ENCODE assay signal across 21 cellular contexts in the genomic region with DNA sequence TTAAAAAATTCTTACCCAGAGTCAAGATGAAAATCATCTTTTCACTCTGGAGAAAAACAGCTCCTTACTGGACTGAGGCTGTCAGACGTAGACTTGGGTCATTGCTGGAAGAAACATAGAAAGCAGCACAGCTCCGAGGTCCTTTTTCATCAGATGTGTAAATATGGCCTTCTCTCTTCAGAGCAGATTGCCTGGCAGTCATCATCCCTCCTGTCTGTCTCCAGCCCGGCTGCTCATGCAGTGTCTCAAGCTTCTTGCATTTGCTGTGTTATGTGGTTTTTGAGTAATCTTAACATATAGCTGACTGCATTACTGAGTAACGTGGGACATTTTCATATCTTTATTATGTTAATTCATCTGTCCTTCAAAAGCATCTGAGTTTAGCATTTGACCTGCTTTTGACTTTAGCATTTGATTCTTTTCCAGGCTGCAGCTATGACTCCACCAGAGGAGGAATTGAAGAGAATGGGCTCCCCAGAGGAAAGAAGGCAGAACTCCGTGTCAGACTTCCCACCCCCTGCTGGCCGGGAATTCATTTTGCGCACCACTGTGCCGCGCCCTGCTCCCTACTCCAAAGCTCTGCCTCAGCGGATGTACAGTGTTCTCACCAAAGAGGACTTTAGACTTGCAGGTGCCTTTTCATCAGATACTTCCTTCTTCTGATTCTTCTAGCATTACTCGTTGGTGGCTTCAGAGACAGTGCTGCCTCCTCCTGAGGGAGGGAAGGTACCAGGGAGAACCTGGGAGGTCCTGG.
A peak's percentile ranks its signal among the peaks of the same experiment; 100 is the strongest.
DNase-seq lines count a peak whose midpoint lies in the region; ATAC-seq, FAIRE-seq and TF ChIP-seq lines count a peak whose summit lies in the region.
"Had no signal": no experiment of that assay in that cellular context is flagged by ENCODE, and none has a peak within 500 bp of the region (broad histone marks: within the 10 kb centered on the region; RNA-seq: fewer than 3 reads in every experiment).

No MANE protein-coding gene starts in this region.

- no peak overlapping the region for H3K4me2 ChIP-seq in A549

- no peak for TF ChIP-seq RAD21 in A549 (conservative IDR thresholded peaks at IDR 0.05 in 1 of 2, IDR thresholded peaks at IDR 0.05 in 1 of 2)

- H3K4me3 ChIP-seq in A549, result no peak overlapping the region
- H3K4me3 ChIP-seq in fibroblast of mammary gland (ENCODE audit: control insufficient read depth, low read depth, low read length), result no peak overlapping the region
- H3K4me3 ChIP-seq: skin epidermis, thyroid gland had no signal

- no peak for TF ChIP-seq POLR2A in A549 (IDR thresholded peaks at IDR 0.05; ENCODE audit: low read length)

- in situ Hi-C loops in G401 (cut with HindIII; ENCODE audit: low sequenced_read_pairs), result no loop called here

- no peak for FAIRE-seq in A549 (lab: Jason Lieb, UNC)
- FAIRE-seq: frontal cortex, GM18507, islet of Langerhans, TTC549 had no signal

- no peaks in the 10 kb centered on the region for H3K4me1 ChIP-seq in A549
- H3K4me1 ChIP-seq: thyroid gland had no signal

- WGBS in A549 (ENCODE audit: missing lambda C conversion rate), result 86% methylated on average over 11 of the region's 11 CpGs

- DNase-seq in A549 (ENCODE audit: low read depth in 1 of 2, low spot score in 1 of 2) (peak in 1 of 2 experiments; percentile 35), G401 (ENCODE audit: low spot score) (peak; percentile 64), amniotic epithelial cell (ENCODE audit: low read depth) (peak; percentile 8), fibroblast of mammary gland (ENCODE audit: low read depth) (peak; percentile 9), NCI-H526 treated with DMSO at 0.1 percent for 48 hours (lab: John Stamatoyannopoulos, UW) (no peak), GM19238 (ENCODE audit: insufficient read length, low spot score) (no peak), NCI-H1105 (lab: John Stamatoyannopoulos, UW) (no peak)
- DNase-seq: amniotic stem cell; CD4-positive, alpha-beta T cell; MV-4-11; NCI-H1694 treated with DMSO at 0.1 percent for 48 hours; stimulated activated CD4-positive, alpha-beta T cell treated with anti-CD3 and anti-CD28 coated beads, Interleukin-2, amount 100 ng/mL, for 24 hours; stimulated activated naive B cell treated with anti-CD40 and anti-IgM and Interleukin-4, amounts not matched to agents 10 μg/mL and 1 μg/mL and 100 μg/mL, for 72 hours; thyroid gland had no signal

- no peak overlapping the region for H3K27ac ChIP-seq in A549
- H3K27ac ChIP-seq: skin epidermis, thyroid gland had no signal

- no peak for TF ChIP-seq EP300 in A549 (IDR thresholded peaks at IDR 0.05)

- POLR2A ChIA-PET in A549 (lab: Yijun Ruan, JAX), result no interaction called here

- TF ChIP-seq CTCF in A549 (IDR thresholded peaks at IDR 0.05) (no peak), fibroblast of mammary gland (conservative IDR thresholded peaks at IDR 0.05; ENCODE audit: control insufficient read depth, insufficient read depth, low read depth, low read length) (no peak)

- no peaks in the 10 kb centered on the region for H3K9me3 ChIP-seq in A549
- H3K9me3 ChIP-seq: thyroid gland had no signal

- peak; percentile 60 to 86; a peak in 5 of 6 replicates for ATAC-seq in A549
- no peak for ATAC-seq in HG03442 (IDR thresholded peaks at IDR 0.05; ENCODE audit: unreplicated experiment)
- ATAC-seq: Right ventricle myocardium inferior; stimulated activated naive B cell treated with anti-CD40 and anti-IgM and Interleukin-4, amounts not matched to agents 10 μg/mL and 1 μg/mL and 100 μg/mL, for 72 hours had no signal

- CTCF ChIA-PET in A549 (lab: Yijun Ruan, JAX), result interaction anchor here (1.9 kb wide), 1 partner anchor 164 kb away, joined by 5 read pairs; no protein-coding TSS in a partner anchor

TF ChIP-seq in A549, 52 proteins besides CTCF, POLR2A, EP300 and RAD21:
- no peak for TF ChIP-seq CBX8 (IDR thresholded peaks at IDR 0.05)
- TF ChIP-seq EHMT2 (IDR thresholded peaks at IDR 0.05; ENCODE audit: low read depth), result no peak
- TF ChIP-seq HOXB13 (CRISPR knock-in tag; IDR thresholded peaks at IDR 0.05; ENCODE audit: low read depth), result no peak
- no peak for TF ChIP-seq CHD4 (IDR thresholded peaks at IDR 0.05; ENCODE audit: borderline replicate concordance)
- no peak for TF ChIP-seq ESRRA (IDR thresholded peaks at IDR 0.05; ENCODE audit: borderline replicate concordance, low read length)
- no peak for TF ChIP-seq KDM1A (IDR thresholded peaks at IDR 0.05; ENCODE audit: low read depth)
- TF ChIP-seq FOXS1 (CRISPR knock-in tag; IDR thresholded peaks at IDR 0.05), result no peak
- TF ChIP-seq NPAS2 (CRISPR knock-in tag; IDR thresholded peaks at IDR 0.05; ENCODE audit: borderline replicate concordance), result no peak
- TF ChIP-seq BHLHE40 (IDR thresholded peaks at IDR 0.05; ENCODE audit: low read depth, low read length), result no peak
- no peak for TF ChIP-seq ZC3H11A (IDR thresholded peaks at IDR 0.05)
- TF ChIP-seq ZSCAN20 (CRISPR knock-in tag; IDR thresholded peaks at IDR 0.05), result no peak
- no peak for TF ChIP-seq MAZ (IDR thresholded peaks at IDR 0.05; ENCODE audit: borderline replicate concordance, low read depth, low read length)
- no peak for TF ChIP-seq SMC3 (IDR thresholded peaks at IDR 0.05)
TF ChIP-seq in A549: peak in this region for 0.

Comparison
In these comparisons a context has a peak if more than half of its experiments do, and no peak if none do; other contexts are left out.
1. DNase-seq: peak in G401 (single experiment), amniotic epithelial cell (single experiment) and fibroblast of mammary gland (single experiment); none in NCI-H526 treated with DMSO at 0.1 percent for 48 hours (single experiment), GM19238 (single experiment) and NCI-H1105 (single experiment).